ENCODE assay signal across 32 cellular contexts in genomic region chr22:33521879-33522665, GRCh38.
"Had no signal": no experiment of that assay in that cellular context is flagged by ENCODE, and none has a peak within 500 bp of the region (broad histone marks: within the 10 kb centered on the region; RNA-seq: fewer than 3 reads in every experiment).

No MANE protein-coding gene starts in this region.

- H3K4me3 Mint-ChIP-seq: activated CD4-positive, alpha-beta T cell treated with anti-CD3 and anti-CD28 coated beads, Interleukin-2, amount 10 ng/mL, durations not matched to agents 24 days and 14 days; activated CD8-positive, alpha-beta T cell treated with anti-CD3 and anti-CD28 coated beads for 36 hours; activated naive CD4-positive, alpha-beta T cell treated with anti-CD3 and anti-CD28 coated beads, Interleukin-2, amount 50 U/mL, for 24 hours; activated naive CD8-positive, alpha-beta T cell treated with anti-CD3 and anti-CD28 coated beads, Interleukin-2, amount 10 ng/mL, durations not matched to agents 7 days and 5 days had no signal

- H3K27me3 ChIP-seq: ascending aorta, breast epithelium, MG63 had no signal

- DNase-seq: activated CD4-positive, alpha-beta T cell treated with anti-CD3 and anti-CD28 coated beads, Interleukin-2, amount 10 ng/mL, durations not matched to agents 24 days and 14 days; activated CD4-positive, alpha-beta T cell treated with anti-CD3 and anti-CD28 coated beads, Interleukin-2, amount 50 U/mL, for 4 hours; activated CD8-positive, alpha-beta T cell treated with anti-CD3 and anti-CD28 coated beads for 36 hours; activated gamma-delta T cell; activated naive CD4-positive, alpha-beta T cell treated with Interleukin-2 at 50 U/mL for 16 hours; activated naive CD8-positive, alpha-beta T cell treated with anti-CD3 and anti-CD28 coated beads, Interleukin-2, amount 10 ng/mL, durations not matched to agents 7 days and 5 days; activated T-cell treated with anti-CD3 and anti-CD28 coated beads, Interleukin-2, amount 50 U/mL, for 1 hour; amygdala; Kasumi-1; KG1; MG63; NCI-H1048; NCI-H1105 treated with DMSO at 0.1 percent for 48 hours; NCI-H1436; NCI-H1694; NCI-H1930; NCI-H2081 treated with DMSO at 0.1 percent for 48 hours; NCI-H345; NCI-H524 treated with DMSO at 0.1 percent for 48 hours; NK-92 treated with Interleukin-12 subunit alpha and Interleukin-12 subunit beta, amount 100 ng/mL, for 24 hours; PC-9; Right ventricle myocardium superior; SW 1271; T-helper 1 cell; T1000; WERI-Rb-1 had no signal

- H3K9me3 Mint-ChIP-seq: activated CD4-positive, alpha-beta T cell treated with anti-CD3 and anti-CD28 coated beads, Interleukin-2, amount 10 ng/mL, durations not matched to agents 24 days and 14 days had no signal

- H3K36me3 Mint-ChIP-seq: activated naive CD4-positive, alpha-beta T cell treated with anti-CD3 and anti-CD28 coated beads, Interleukin-2, amount 50 U/mL, for 24 hours; activated naive CD8-positive, alpha-beta T cell treated with anti-CD3 and anti-CD28 coated beads, Interleukin-2, amount 10 ng/mL, durations not matched to agents 7 days and 5 days had no signal

- H3K4me2 ChIP-seq: PC-9 had no signal

- FAIRE-seq: RCC 7860 had no signal

- H3K27me3 Mint-ChIP-seq: activated CD4-positive, alpha-beta T cell treated with anti-CD3 and anti-CD28 coated beads, Interleukin-2, amount 10 ng/mL, durations not matched to agents 24 days and 14 days; activated CD8-positive, alpha-beta T cell treated with anti-CD3 and anti-CD28 coated beads for 36 hours; activated naive CD4-positive, alpha-beta T cell treated with anti-CD3 and anti-CD28 coated beads, Interleukin-2, amount 50 U/mL, for 24 hours had no signal

- H3K4me3 ChIP-seq: ascending aorta, breast epithelium, MG63, PC-9 had no signal

- H3K9me3 ChIP-seq: ascending aorta, MG63 had no signal

- H2AFZ ChIP-seq: PC-9 had no signal

- H3K36me3 ChIP-seq: breast epithelium, MG63, WERI-Rb-1 had no signal

- H3K27ac Mint-ChIP-seq: activated CD4-positive, alpha-beta T cell treated with anti-CD3 and anti-CD28 coated beads, Interleukin-2, amount 10 ng/mL, durations not matched to agents 24 days and 14 days; activated CD8-positive, alpha-beta T cell treated with anti-CD3 and anti-CD28 coated beads for 36 hours; activated naive CD4-positive, alpha-beta T cell treated with anti-CD3 and anti-CD28 coated beads, Interleukin-2, amount 50 U/mL, for 24 hours; activated naive CD8-positive, alpha-beta T cell treated with anti-CD3 and anti-CD28 coated beads, Interleukin-2, amount 10 ng/mL, durations not matched to agents 7 days and 5 days; activated T-helper 2 cell treated with anti-CD3 and anti-CD28 coated beads, Interferon-gamma antibody, Interleukin-2, Interleukin-4, amounts not matched to agents 10 μg/mL and 5 μg/mL and 100 μg/mL, durations not matched to agents 14 hours and 24 hours and 36 hours had no signal

- ATAC-seq: activated CD8-positive, alpha-beta T cell treated with anti-CD3 and anti-CD28 coated beads for 36 hours had no signal

- H3K4me1 Mint-ChIP-seq: activated CD4-positive, alpha-beta T cell treated with anti-CD3 and anti-CD28 coated beads, Interleukin-2, amount 10 ng/mL, durations not matched to agents 24 days and 14 days; activated naive CD4-positive, alpha-beta T cell treated with anti-CD3 and anti-CD28 coated beads, Interleukin-2, amount 50 U/mL, for 24 hours; activated naive CD8-positive, alpha-beta T cell treated with anti-CD3 and anti-CD28 coated beads, Interleukin-2, amount 10 ng/mL, durations not matched to agents 7 days and 5 days had no signal

- H3K27ac ChIP-seq: ascending aorta, breast epithelium, PC-9, RWPE1, WERI-Rb-1 had no signal

- H3K4me1 ChIP-seq: ascending aorta, breast epithelium had no signal
